Comparison of ENCODE assay signal across 11 cellular contexts in genomic region chr19:19777692-19778091, GRCh38. TPM values are rescaled to one million over a fixed set of nuclear protein-coding genes. Genes with fewer than 3 reads are reported as not detected.
DNase-seq lines count a peak whose midpoint lies in the region; ATAC-seq and TF ChIP-seq lines count a peak whose summit lies in the region.
"Had no signal": no experiment of that assay in that cellular context is flagged by ENCODE, and none has a peak within 500 bp of the region (broad histone marks: within the 10 kb centered on the region; RNA-seq: fewer than 3 reads in every experiment).

No MANE protein-coding gene starts in this region.

- H3K4me1 ChIP-seq in BLaER1 (peaks cover 41% of the 10 kb centered on the region), HUES64 (ENCODE audit: insufficient read depth, low read length) (peaks cover 11% of the 10 kb centered on the region), mucosa of stomach (ENCODE audit: control insufficient read depth, insufficient read depth, low read length) (peaks cover 11% of the 10 kb centered on the region)

- in situ Hi-C loops in brain microvascular endothelial cell (cut with HindIII; ENCODE audit: low pct_ligation_motif_present, low sequenced_read_pairs), result no loop called here

- H3K4me3 ChIP-seq in BLaER1 (peak overlapping the region; percentile 84), HUES64 (ENCODE audit: low read length) (peak overlapping the region; percentile 79), mucosa of stomach (ENCODE audit: low read length) (peak overlapping the region; percentile 63), brain microvascular endothelial cell (ENCODE audit: low read depth, low read length) (no peak overlapping the region)
- H3K4me3 ChIP-seq: lung had no signal

- no peak for TF ChIP-seq CTCF in brain microvascular endothelial cell (IDR thresholded peaks at IDR 0.05; ENCODE audit: low read depth, low read length, missing control alignments)

- H3K27ac Mint-ChIP-seq in activated naive CD4-positive, alpha-beta T cell treated with anti-CD3 and anti-CD28 coated beads, Interleukin-2, amount 50 U/mL, for 72 hours, result peak overlapping the region; percentile 74 to 92

- WGBS in HUES64, result 85% methylated on average over 5 of the region's 5 CpGs

- H4K20me1 ChIP-seq in BLaER1, result no peaks in the 10 kb centered on the region

- H3K27me3 ChIP-seq in BLaER1 (no peaks in the 10 kb centered on the region), HUES64 (ENCODE audit: insufficient read depth, low read length) (no peaks in the 10 kb centered on the region), mucosa of stomach (ENCODE audit: control insufficient read depth, insufficient read depth, low read length) (no peaks in the 10 kb centered on the region), brain microvascular endothelial cell (replicated peaks) (no peaks in the 10 kb centered on the region)
- H3K27me3 ChIP-seq: SJSA1 had no signal

- H3K4me2 ChIP-seq in BLaER1, result peak overlapping the region; percentile 98

- peaks cover 28% of the 10 kb centered on the region for H3K36me3 ChIP-seq in BLaER1
- H3K36me3 ChIP-seq in HUES64 (ENCODE audit: insufficient read depth, low read length), result peaks cover 10% of the 10 kb centered on the region; the same call in 1 of the 2 replicates
- H3K36me3 ChIP-seq in mucosa of stomach (ENCODE audit: control insufficient read depth, insufficient read depth, low read length), result no peaks in the 10 kb centered on the region
- no peaks in the 10 kb centered on the region for H3K36me3 ChIP-seq in brain microvascular endothelial cell (replicated peaks)

- no peak for ATAC-seq in activated naive CD4-positive, alpha-beta T cell treated with anti-CD3 and anti-CD28 coated beads, Interleukin-2, amount 50 U/mL, for 72 hours

- DNase-seq in activated naive CD4-positive, alpha-beta T cell treated with anti-CD3 and anti-CD28 coated beads, Interleukin-2, amount 50 U/mL, for 72 hours (ENCODE audit: low spot score in 2 of 2), result no peak
- DNase-seq in brain microvascular endothelial cell, result no peak
- DNase-seq in glomerular visceral epithelial cell (ENCODE audit: extremely low spot score), result no peak
- no peak for DNase-seq in NCI-H748 (lab: John Stamatoyannopoulos, UW; ENCODE audit: unreplicated experiment)
- no peak for DNase-seq in ureter (ENCODE audit: low spot score)
- DNase-seq: NCI-H1105 treated with DMSO at 0.1 percent for 48 hours had no signal

- H3K27ac ChIP-seq in BLaER1, result no peak overlapping the region
- H3K27ac ChIP-seq in HUES64 (ENCODE audit: low read depth, low read length), result no peak overlapping the region
- H3K27ac ChIP-seq in brain microvascular endothelial cell, result no peak overlapping the region

- H3K9me3 ChIP-seq in BLaER1, result peaks cover 15% of the 10 kb centered on the region; the same call in 1 of the 2 replicates
- H3K9me3 ChIP-seq in HUES64 (ENCODE audit: insufficient read depth, low read depth, low read length), result no peaks in the 10 kb centered on the region
- H3K9me3 ChIP-seq in mucosa of stomach (ENCODE audit: control insufficient read depth, low read length), result no peaks in the 10 kb centered on the region
- H3K9me3 ChIP-seq: SJSA1 had no signal

- peaks cover 37 to 51% of the 10 kb centered on the region in 2 donors for H3K36me3 Mint-ChIP-seq in activated naive CD4-positive, alpha-beta T cell treated with anti-CD3 and anti-CD28 coated beads, Interleukin-2, amount 50 U/mL, for 72 hours

- H3K9ac ChIP-seq in BLaER1 (peak overlapping the region; percentile 89), HUES64 (ENCODE audit: low read depth, low read length) (no peak overlapping the region), mucosa of stomach (ENCODE audit: low read length) (no peak overlapping the region)

- H3K9me3 Mint-ChIP-seq in activated naive CD4-positive, alpha-beta T cell treated with anti-CD3 and anti-CD28 coated beads, Interleukin-2, amount 50 U/mL, for 72 hours, result peaks cover 6 to 18% of the 10 kb centered on the region in 2 donors

RNA-seq across cellular contexts. Expression of gene ZNF506, which starts 43.9 kb away (rescaled TPM):
- 7.3 TPM for polyA plus RNA-seq in HUES64 (2013, experiment 1 of 2)
- polyA plus RNA-seq in HUES64 (2013, experiment 2 of 2), result 6.2 TPM
- total RNA-seq in activated naive CD4-positive, alpha-beta T cell treated with anti-CD3 and anti-CD28 coated beads, Interleukin-2, amount 50 U/mL, for 72 hours, result 10 to 100 TPM; 31.7 to 36.2 TPM
- total RNA-seq in ureter, result 57.1 TPM

RNA-seq across cellular contexts. Expression of gene ZNF14, which starts 44.8 kb away (rescaled TPM):
- 4.7 TPM for polyA plus RNA-seq in HUES64 (2013, experiment 1 of 2)
- 5.4 TPM for polyA plus RNA-seq in HUES64 (2013, experiment 2 of 2)
- total RNA-seq in activated naive CD4-positive, alpha-beta T cell treated with anti-CD3 and anti-CD28 coated beads, Interleukin-2, amount 50 U/mL, for 72 hours, result 10 to 100 TPM in 1 of 2 donors, 1 to 10 TPM in 1; 7.3 to 11.6 TPM
- 15.3 TPM for total RNA-seq in ureter
